8 cellular contexts compared by ENCODE assay signal in the genomic region with DNA sequence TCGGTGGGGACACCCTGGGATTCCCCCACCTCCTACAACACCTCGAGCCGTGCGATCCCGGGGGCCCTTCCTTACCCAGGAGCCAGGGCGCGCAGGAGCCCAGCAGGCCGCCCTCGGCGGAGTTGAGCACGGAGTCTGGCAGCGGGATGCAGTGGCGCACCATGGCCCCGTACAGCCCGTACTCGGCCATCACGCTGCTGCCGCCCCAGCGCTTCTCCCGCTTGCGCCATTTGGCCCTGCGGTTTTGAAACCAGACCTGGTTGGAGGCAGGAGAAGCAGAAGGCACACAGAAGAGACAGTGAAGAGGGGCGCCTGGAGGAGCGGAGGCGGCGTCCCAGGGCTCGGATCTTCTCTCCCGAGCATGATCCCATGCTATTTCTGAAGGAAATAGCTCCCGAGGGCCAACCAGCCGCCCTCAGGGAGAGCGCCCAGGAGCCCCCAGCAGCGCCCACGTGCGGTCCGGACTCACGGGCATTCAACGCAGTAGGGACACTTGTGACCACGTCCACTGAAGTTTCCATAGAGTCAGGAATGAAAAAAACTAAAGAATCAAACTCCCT. TPM values are rescaled to one million over a fixed set of nuclear protein-coding genes. Genes with fewer than 3 reads are reported as not detected.
DNase-seq lines count a peak whose midpoint lies in the region.

No MANE protein-coding gene starts in this region.

- no peaks in the 10 kb centered on the region for H3K36me3 Mint-ChIP-seq in dendritic cell treated with granulocyte-macrophage colony-stimulating factor and Interleukin-4, amounts not matched to agents 40 ng/mL and 50 ng/mL, for 4 days (ENCODE audit: low read depth)

- peak overlapping the region; percentile 62 for H3K4me3 Mint-ChIP-seq in dendritic cell treated with granulocyte-macrophage colony-stimulating factor and Interleukin-4, amounts not matched to agents 40 ng/mL and 50 ng/mL, for 4 days

- DNase-seq in AG08396 (ENCODE audit: low spot score), result peak; percentile 29
- peak; percentile 25 to 34 for DNase-seq in Kasumi-1 (lab: John Stamatoyannopoulos, UW)
- DNase-seq in myocyte (ENCODE audit: low read depth), result peak; percentile 60
- DNase-seq in NAMALWA (ENCODE audit: low spot score), result no peak
- DNase-seq in activated CD4-positive, CD25-positive, alpha-beta regulatory T cell (lab: John Stamatoyannopoulos, UW), result no peak
- no peak for DNase-seq in NCI-H128 (lab: John Stamatoyannopoulos, UW; ENCODE audit: unreplicated experiment)
- no peak for DNase-seq in HPDE6-E6E7 (ENCODE audit: extremely low spot score)

- no peaks in the 10 kb centered on the region for H3K9me3 Mint-ChIP-seq in dendritic cell treated with granulocyte-macrophage colony-stimulating factor and Interleukin-4, amounts not matched to agents 40 ng/mL and 50 ng/mL, for 4 days

- no peak overlapping the region for H3K27ac Mint-ChIP-seq in dendritic cell treated with granulocyte-macrophage colony-stimulating factor and Interleukin-4, amounts not matched to agents 40 ng/mL and 50 ng/mL, for 4 days

- H3K4me1 Mint-ChIP-seq in dendritic cell treated with granulocyte-macrophage colony-stimulating factor and Interleukin-4, amounts not matched to agents 40 ng/mL and 50 ng/mL, for 4 days (ENCODE audit: low read depth), result peaks cover 7% of the 10 kb centered on the region

- H3K27me3 Mint-ChIP-seq in dendritic cell treated with granulocyte-macrophage colony-stimulating factor and Interleukin-4, amounts not matched to agents 40 ng/mL and 50 ng/mL, for 4 days, result peaks cover 69% of the 10 kb centered on the region

- intact Hi-C loops in dendritic cell treated with granulocyte-macrophage colony-stimulating factor and Interleukin-4, amounts not matched to agents 40 ng/mL and 50 ng/mL, for 4 days (cut with micrococcal nuclease), result loop anchor here (10.0 kb wide), 1 partner anchor 97 kb away; no protein-coding TSS in a partner anchor

RNA-seq across cellular contexts. Expression of gene VSX1, which starts 4.3 kb away (rescaled TPM):
- not detected in 2 replicates for total RNA-seq in myocyte
- not detected for polyA plus RNA-seq in myocyte (2012)

RNA-seq across cellular contexts. Expression of gene ACSS1, which starts 19.8 kb away (rescaled TPM):
- total RNA-seq in myocyte, result 0.88 and 1.3 TPM in 2 replicates
- 0.16 TPM for polyA plus RNA-seq in myocyte (2012)

Comparison
In these comparisons a context has a peak if more than half of its experiments do, and no peak if none do; other contexts are left out.
1. DNase-seq: peak in AG08396 (single experiment), Kasumi-1 (2 of 2) and myocyte (single experiment); none in NAMALWA (single experiment), activated CD4-positive, CD25-positive, alpha-beta regulatory T cell (0 of 4), NCI-H128 (single experiment) and HPDE6-E6E7 (single experiment).